In genomic region chr6:161101517-161101916, GRCh38 we compare ENCODE assay signal across 9 cellular contexts.
DNase-seq lines count a peak whose midpoint lies in the region; ATAC-seq and TF ChIP-seq lines count a peak whose summit lies in the region.
"Had no signal": no experiment of that assay in that cellular context is flagged by ENCODE, and none has a peak within 500 bp of the region (broad histone marks: within the 10 kb centered on the region; RNA-seq: fewer than 3 reads in every experiment).

No MANE protein-coding gene starts in this region.

- no peak overlapping the region for H2AFZ ChIP-seq in OCI-LY1 (ENCODE audit: low read length)

- H3K36me3 Mint-ChIP-seq in endothelial cell (ENCODE audit: low read depth, unreplicated experiment): peaks cover 18% of the 10 kb centered on the region
- H3K36me3 Mint-ChIP-seq in osteocyte (ENCODE audit: unreplicated experiment): peaks cover 48% of the 10 kb centered on the region

- H3K4me1 Mint-ChIP-seq in endothelial cell (ENCODE audit: unreplicated experiment): no peaks in the 10 kb centered on the region
- peaks cover 10% of the 10 kb centered on the region for H3K4me1 Mint-ChIP-seq in osteocyte (ENCODE audit: unreplicated experiment)

- H3K4me2 ChIP-seq in OCI-LY1 (ENCODE audit: low read length): no peak overlapping the region

- H3K27ac Mint-ChIP-seq in endothelial cell (ENCODE audit: unreplicated experiment): no peak overlapping the region
- no peak overlapping the region for H3K27ac Mint-ChIP-seq in osteocyte (ENCODE audit: unreplicated experiment)

- TF ChIP-seq CTCF in OCI-LY1 (IDR thresholded peaks at IDR 0.05; ENCODE audit: low read length) (peak; percentile 29; the same call in 1 of the 2 replicates), endothelial cell (IDR thresholded peaks at IDR 0.05; ENCODE audit: unreplicated experiment) (no peak), osteocyte (IDR thresholded peaks at IDR 0.05) (peak; percentile 57)

- no peak overlapping the region for H3K9ac ChIP-seq in OCI-LY1 (ENCODE audit: low read length)

- no peaks in the 10 kb centered on the region for H3K27me3 ChIP-seq in OCI-LY1 (ENCODE audit: insufficient read depth, low read length)
- H3K27me3 ChIP-seq: tibial artery had no signal

- no peaks in the 10 kb centered on the region for H3K4me1 ChIP-seq in OCI-LY1 (ENCODE audit: insufficient read depth, low read length, severe bottlenecking)

- H3K79me2 ChIP-seq in OCI-LY1 (ENCODE audit: insufficient read depth, low read length): no peaks in the 10 kb centered on the region

- H3K36me3 ChIP-seq in OCI-LY1 (ENCODE audit: insufficient read depth, low read length): peaks cover 13% of the 10 kb centered on the region; the same call in 1 of the 2 replicates

- H3K9me3 ChIP-seq in OCI-LY1 (ENCODE audit: low read length): no peaks in the 10 kb centered on the region
- H3K9me3 ChIP-seq: tibial artery had no signal

- H3K4me3 Mint-ChIP-seq in endothelial cell (ENCODE audit: unreplicated experiment): no peak overlapping the region
- H3K4me3 Mint-ChIP-seq in osteocyte (ENCODE audit: unreplicated experiment): no peak overlapping the region

- ATAC-seq in GM19395 (IDR thresholded peaks at IDR 0.05; ENCODE audit: unreplicated experiment): no peak

- H3K27ac ChIP-seq in OCI-LY1 (ENCODE audit: low read depth, low read length, poor library complexity, severe bottlenecking): no peak overlapping the region
- H3K27ac ChIP-seq: tibial artery had no signal

- H3K9me3 Mint-ChIP-seq in endothelial cell (ENCODE audit: unreplicated experiment) (no peaks in the 10 kb centered on the region), osteocyte (ENCODE audit: unreplicated experiment) (no peaks in the 10 kb centered on the region)

- H3K4me3 ChIP-seq in OCI-LY1 (ENCODE audit: low read depth, low read length, poor library complexity, severe bottlenecking): no peak overlapping the region
- H3K4me3 ChIP-seq: tibial artery had no signal

- no peaks in the 10 kb centered on the region for H3F3A ChIP-seq in OCI-LY1 (ENCODE audit: insufficient read depth, low read length)

- no peaks in the 10 kb centered on the region for H3K27me3 Mint-ChIP-seq in endothelial cell (ENCODE audit: unreplicated experiment)
- no peaks in the 10 kb centered on the region for H3K27me3 Mint-ChIP-seq in osteocyte (ENCODE audit: unreplicated experiment)

- no peaks in the 10 kb centered on the region for H4K20me1 ChIP-seq in OCI-LY1 (ENCODE audit: insufficient read depth, low read length)

- DNase-seq in DMS79 treated with DMSO at 0.1 percent for 48 hours (lab: John Stamatoyannopoulos, UW) (peak; percentile 4), DMS79 (lab: John Stamatoyannopoulos, UW) (no peak), endothelial cell (ENCODE audit: low spot score) (peak; percentile 41), osteocyte (ENCODE audit: extremely low spot score, unreplicated experiment) (no peak), NCI-H526 treated with DMSO at 0.1 percent for 48 hours (lab: John Stamatoyannopoulos, UW) (no peak), AG20443 (ENCODE audit: low spot score) (no peak)
- DNase-seq: tibial artery had no signal

- H3K9me2 ChIP-seq in OCI-LY1 (ENCODE audit: low read depth, low read length): no peaks in the 10 kb centered on the region

Comparison
In these comparisons a context has a peak if more than half of its experiments do, and no peak if none do; other contexts are left out.
1. DNase-seq: peak in DMS79 treated with DMSO at 0.1 percent for 48 hours (single experiment) and endothelial cell (single experiment); none in DMS79 (single experiment), osteocyte (single experiment), NCI-H526 treated with DMSO at 0.1 percent for 48 hours (single experiment) and AG20443 (single experiment).